ENCODE assay signal across 8 cellular contexts in genomic region chr3:52798978-52799476, GRCh38. TPM values are rescaled to one million over a fixed set of nuclear protein-coding genes. Genes with fewer than 3 reads are reported as not detected.
DNase-seq lines count a peak whose midpoint lies in the region; ATAC-seq and TF ChIP-seq lines count a peak whose summit lies in the region.

No MANE protein-coding gene starts in this region.

- H3K27ac Mint-ChIP-seq in activated naive CD4-positive, alpha-beta T cell treated with anti-CD3 and anti-CD28 coated beads, Interleukin-2, amount 10 ng/mL, durations not matched to agents 7 days and 5 days: no peak overlapping the region

- no peak overlapping the region for H3K4me3 Mint-ChIP-seq in activated naive CD4-positive, alpha-beta T cell treated with anti-CD3 and anti-CD28 coated beads, Interleukin-2, amount 10 ng/mL, durations not matched to agents 7 days and 5 days

- H3K4me1 ChIP-seq in OCI-LY3 (ENCODE audit: low read length): no peaks in the 10 kb centered on the region
- H3K4me1 ChIP-seq in fibroblast of lung (ENCODE audit: control insufficient read depth, extremely low read depth, insufficient read depth, low read length): no peaks in the 10 kb centered on the region
- H3K4me1 ChIP-seq in testis: peaks cover 10% of the 10 kb centered on the region

- H2AFZ ChIP-seq in OCI-LY3 (ENCODE audit: low read depth, low read length): peak overlapping the region; percentile 23
- no peak overlapping the region for H2AFZ ChIP-seq in fibroblast of lung (ENCODE audit: low read length)

- TF ChIP-seq CTCF in OCI-LY3 (IDR thresholded peaks at IDR 0.05; ENCODE audit: low read depth, low read length): peak; percentile 79
- peak; percentile 15 to 41 for TF ChIP-seq CTCF in fibroblast of lung (conservative IDR thresholded peaks at IDR 0.05 in 1 of 2, IDR thresholded peaks at IDR 0.05 in 1 of 2; ENCODE audit: low read depth in 1 of 2, low read length in 2 of 2)
- TF ChIP-seq CTCF in testis (IDR thresholded peaks at IDR 0.05): peak in 2 of 3 experiments; percentile 13 to 40

- intact Hi-C loops in testis (cut with DNase I; ENCODE audit: low total_unique reads): no loop called here

- no peak overlapping the region for H3K27ac ChIP-seq in OCI-LY3 (ENCODE audit: low read length)
- no peak overlapping the region for H3K27ac ChIP-seq in fibroblast of lung (ENCODE audit: insufficient read depth, low read length)
- no peak overlapping the region for H3K27ac ChIP-seq in testis

- peaks cover 27% of the 10 kb centered on the region for H3K27me3 Mint-ChIP-seq in activated naive CD4-positive, alpha-beta T cell treated with anti-CD3 and anti-CD28 coated beads, Interleukin-2, amount 10 ng/mL, durations not matched to agents 7 days and 5 days

- DNase-seq in activated naive CD4-positive, alpha-beta T cell treated with anti-CD3 and anti-CD28 coated beads, Interleukin-2, amount 10 ng/mL, durations not matched to agents 7 days and 5 days: peak; percentile 46
- DNase-seq in activated naive CD4-positive, alpha-beta T cell (lab: John Stamatoyannopoulos, UW): no peak
- no peak for DNase-seq in fibroblast of lung (ENCODE audit: low read depth in 2 of 2)
- DNase-seq in testis: peak; percentile 32
- no peak for DNase-seq in DMS79 (lab: John Stamatoyannopoulos, UW)

- H4K20me1 ChIP-seq in OCI-LY3 (ENCODE audit: insufficient read depth, low read length) (no peaks in the 10 kb centered on the region), fibroblast of lung (ENCODE audit: control insufficient read depth, extremely low read depth, insufficient read depth, low read length) (no peaks in the 10 kb centered on the region)

- peak overlapping the region; percentile 21 for H3K4me2 ChIP-seq in OCI-LY3 (ENCODE audit: low read length)
- H3K4me2 ChIP-seq in fibroblast of lung (ENCODE audit: extremely low read depth, insufficient read depth, low read length): no peak overlapping the region

- H3K9ac ChIP-seq in OCI-LY3 (ENCODE audit: low read length) (no peak overlapping the region), fibroblast of lung (ENCODE audit: insufficient read depth, low read length) (no peak overlapping the region)

- ATAC-seq in GM21619 (IDR thresholded peaks at IDR 0.05; ENCODE audit: unreplicated experiment): no peak
- no peak for ATAC-seq in HG03097 (IDR thresholded peaks at IDR 0.05; ENCODE audit: low FRiP score, unreplicated experiment)

- no peaks in the 10 kb centered on the region for H3K79me2 ChIP-seq in OCI-LY3 (ENCODE audit: low read length)
- no peaks in the 10 kb centered on the region for H3K79me2 ChIP-seq in fibroblast of lung (ENCODE audit: control insufficient read depth, insufficient read depth, low read length)

- H3K4me3 ChIP-seq in OCI-LY3 (ENCODE audit: low read length): no peak overlapping the region
- H3K4me3 ChIP-seq in fibroblast of lung (replicated peaks in 1 of 4; ENCODE audit: control extremely low read depth in 1 of 4, insufficient read depth in 1 of 4, low read depth in 3 of 4, low read length in 4 of 4): no peak overlapping the region
- H3K4me3 ChIP-seq in testis: no peak overlapping the region

- WGBS in testis, 2 donors: 75 to 79% methylated on average over 9 to 14 of the region's 14 CpGs

- H3K27me3 ChIP-seq in OCI-LY3 (ENCODE audit: low read depth, low read length): no peaks in the 10 kb centered on the region
- no peaks in the 10 kb centered on the region for H3K27me3 ChIP-seq in fibroblast of lung (ENCODE audit: control insufficient read depth, insufficient read depth, low read length)
- no peaks in the 10 kb centered on the region for H3K27me3 ChIP-seq in testis

- TF ChIP-seq POLR2A in testis (IDR thresholded peaks at IDR 0.05): no peak

- CTCF ChIA-PET in activated naive CD4-positive, alpha-beta T cell treated with anti-CD3 and anti-CD28 coated beads, Interleukin-2, amount 10 ng/mL, durations not matched to agents 7 days and 5 days (lab: Charles Lee): interaction anchor here (0.5 to 2.1 kb wide), 13 partner anchors 8 to 129 kb away, joined by 3 to 8 read pairs (median 4); partner anchors contain the start of gene NEK4

- no peaks in the 10 kb centered on the region for H3K4me1 Mint-ChIP-seq in activated naive CD4-positive, alpha-beta T cell treated with anti-CD3 and anti-CD28 coated beads, Interleukin-2, amount 10 ng/mL, durations not matched to agents 7 days and 5 days

- no peaks in the 10 kb centered on the region for H3K9me3 Mint-ChIP-seq in activated naive CD4-positive, alpha-beta T cell treated with anti-CD3 and anti-CD28 coated beads, Interleukin-2, amount 10 ng/mL, durations not matched to agents 7 days and 5 days

- H3K9me3 ChIP-seq in OCI-LY3 (ENCODE audit: insufficient read depth, low read length) (no peaks in the 10 kb centered on the region), fibroblast of lung (ENCODE audit: control insufficient read depth, insufficient read depth, low read depth, low read length) (no peaks in the 10 kb centered on the region), testis (no peaks in the 10 kb centered on the region)

- no peaks in the 10 kb centered on the region for H3K36me3 Mint-ChIP-seq in activated naive CD4-positive, alpha-beta T cell treated with anti-CD3 and anti-CD28 coated beads, Interleukin-2, amount 10 ng/mL, durations not matched to agents 7 days and 5 days

- H3K36me3 ChIP-seq in OCI-LY3 (replicated peaks; ENCODE audit: low read depth, low read length): no peaks in the 10 kb centered on the region
- no peaks in the 10 kb centered on the region for H3K36me3 ChIP-seq in fibroblast of lung (ENCODE audit: control insufficient read depth, insufficient read depth, low read length)
- H3K36me3 ChIP-seq in testis (ENCODE audit: low read depth, missing control alignments): no peaks in the 10 kb centered on the region

RNA-seq across cellular contexts. Expression of gene ITIH3, which starts 4.4 kb away (rescaled TPM):
- total RNA-seq in fibroblast of lung (under 0.01 and 0.17 TPM in 2 replicates), testis (1 to 10 TPM; 5.4 to 6.3 TPM)
- polyA plus RNA-seq in fibroblast of lung (0.05 and 1.5 TPM in 2 replicates), testis (ENCODE audit: insufficient read depth, low read depth, low replicate concordance) (9.9 TPM)
- 1.7 TPM in 1 of 2 replicates, not detected in the other for polyA plus RNA-seq in fibroblast of lung (2012)
- polyA minus RNA-seq in fibroblast of lung (ENCODE audit: low replicate concordance): not detected in 2 replicates

RNA-seq across cellular contexts. Expression of gene ITIH1, which starts 21.6 kb away (rescaled TPM):
- total RNA-seq in fibroblast of lung (not detected in 2 replicates), testis (1 to 10 TPM; 1.8 to 3.5 TPM)
- polyA plus RNA-seq in fibroblast of lung (not detected in 2 replicates), testis (ENCODE audit: insufficient read depth, low read depth, low replicate concordance) (2.9 TPM)
- polyA plus RNA-seq in fibroblast of lung (2012): not detected in 2 replicates
- not detected in 2 replicates for polyA minus RNA-seq in fibroblast of lung (ENCODE audit: low replicate concordance)

RNA-seq across cellular contexts. Expression of gene NEK4, which starts 28.3 kb away (rescaled TPM):
- 21.3 and 24.9 TPM in 2 replicates for total RNA-seq in fibroblast of lung
- polyA plus RNA-seq in fibroblast of lung: 12.7 and 16.0 TPM in 2 replicates
- polyA plus RNA-seq in fibroblast of lung (2012): 8.3 and 11.7 TPM in 2 replicates
- polyA minus RNA-seq in fibroblast of lung (ENCODE audit: low replicate concordance): 3.1 and 16.7 TPM in 2 replicates
- 10 to 100 TPM; 66.6 to 70.2 TPM for total RNA-seq in testis
- polyA plus RNA-seq in testis (ENCODE audit: insufficient read depth, low read depth, low replicate concordance): 114 TPM

RNA-seq across cellular contexts. Expression of gene ITIH4, which starts 31.4 kb away (rescaled TPM):
- total RNA-seq in fibroblast of lung (2.6 TPM in 2 replicates), testis (10 to 100 TPM; 16.8 to 19.9 TPM)
- polyA plus RNA-seq in fibroblast of lung (0.36 and 1.1 TPM in 2 replicates), testis (ENCODE audit: insufficient read depth, low read depth, low replicate concordance) (30.2 TPM)
- 0.40 and 0.79 TPM in 2 replicates for polyA plus RNA-seq in fibroblast of lung (2012)
- polyA minus RNA-seq in fibroblast of lung (ENCODE audit: low replicate concordance): 1.0 TPM in 1 of 2 replicates, not detected in the other

RNA-seq across cellular contexts. Expression of gene MUSTN1, which starts 35.8 kb away (rescaled TPM):
- total RNA-seq in fibroblast of lung (not detected in 2 replicates), testis (1 to 10 TPM; 3.5 to 3.6 TPM)
- polyA plus RNA-seq in fibroblast of lung (3.2 TPM in 1 of 2 replicates, not detected in the other), testis (ENCODE audit: insufficient read depth, low read depth, low replicate concordance) (21.7 TPM)
- 0.39 and 5.2 TPM in 2 replicates for polyA plus RNA-seq in fibroblast of lung (2012)
- 4.6 TPM in 1 of 2 replicates, not detected in the other for polyA minus RNA-seq in fibroblast of lung (ENCODE audit: low replicate concordance)

Comparison
In these comparisons a context has a peak if more than half of its experiments do, and no peak if none do; other contexts are left out.
1. DNase-seq: peak in activated naive CD4-positive, alpha-beta T cell treated with anti-CD3 and anti-CD28 coated beads, Interleukin-2, amount 10 ng/mL, durations not matched to agents 7 days and 5 days (single experiment) and testis (single experiment); none in activated naive CD4-positive, alpha-beta T cell (0 of 4), fibroblast of lung (0 of 2) and DMS79 (single experiment).
2. CTCF ChIP-seq: peak in every context shown above with its lines; median percentile 79 in OCI-LY3; 28 in fibroblast of lung; 26 in testis.